In the genomic region with DNA sequence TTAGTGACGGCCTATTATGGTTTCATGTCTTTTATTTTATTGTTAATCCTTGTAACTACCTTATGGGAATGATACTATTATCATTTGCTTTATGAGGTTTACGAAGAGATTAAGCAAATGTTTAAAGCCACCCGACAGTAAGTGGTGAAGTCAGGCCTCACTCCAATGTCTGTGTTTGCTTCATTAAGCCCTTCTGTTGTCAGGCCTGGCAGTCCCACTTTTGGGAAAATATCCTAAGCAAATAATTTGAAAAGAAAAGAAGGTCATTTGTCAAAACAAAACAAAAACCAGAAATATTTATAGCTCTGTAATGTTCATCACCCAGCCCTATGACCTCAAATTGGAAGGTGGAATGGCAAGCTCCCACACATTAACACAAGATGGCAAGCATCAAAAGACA, we compare ENCODE assay signal across 24 cellular contexts. TPM values are rescaled to one million over a fixed set of nuclear protein-coding genes. Genes with fewer than 3 reads are reported as not detected.
A peak's percentile ranks its signal among the peaks of the same experiment; 100 is the strongest.
DNase-seq lines count a peak whose midpoint lies in the region; ATAC-seq lines count a peak whose summit lies in the region.
"Had no signal": no experiment of that assay in that cellular context is flagged by ENCODE, and none has a peak within 500 bp of the region (broad histone marks: within the 10 kb centered on the region; RNA-seq: fewer than 3 reads in every experiment).

No MANE protein-coding gene starts in this region.

- H3K4me1 Mint-ChIP-seq in memory B cell, result peaks cover 47% of the 10 kb centered on the region
- H3K4me1 Mint-ChIP-seq in activated naive CD8-positive, alpha-beta T cell treated with anti-CD3 and anti-CD28 coated beads for 36 hours, result peaks cover 28% of the 10 kb centered on the region

- H3K9me3 Mint-ChIP-seq in memory B cell, result no peaks in the 10 kb centered on the region
- no peaks in the 10 kb centered on the region for H3K9me3 Mint-ChIP-seq in activated naive CD8-positive, alpha-beta T cell treated with anti-CD3 and anti-CD28 coated beads for 36 hours
- H3K9me3 Mint-ChIP-seq: brain; CD4-positive, CD25-positive, alpha-beta regulatory T cell had no signal

- ATAC-seq in GM21717 (IDR thresholded peaks at IDR 0.05; ENCODE audit: unreplicated experiment) (peak; percentile 17), memory B cell (ENCODE audit: low read depth) (no peak)
- ATAC-seq: activated CD8-positive, alpha-beta memory T cell treated with anti-CD3 and anti-CD28 coated beads, Interleukin-2, amount 10 ng/mL, durations not matched to agents 7 days and 5 days; HCT116; left ventricle myocardium superior had no signal

- no peaks in the 10 kb centered on the region for H3K27me3 Mint-ChIP-seq in memory B cell
- H3K27me3 Mint-ChIP-seq in activated naive CD8-positive, alpha-beta T cell treated with anti-CD3 and anti-CD28 coated beads for 36 hours, result no peaks in the 10 kb centered on the region

- H3K4me3 Mint-ChIP-seq in memory B cell, result peak overlapping the region; percentile 68
- H3K4me3 Mint-ChIP-seq in activated naive CD8-positive, alpha-beta T cell treated with anti-CD3 and anti-CD28 coated beads for 36 hours, result no peak overlapping the region
- H3K4me3 Mint-ChIP-seq: activated CD8-positive, alpha-beta memory T cell treated with anti-CD3 and anti-CD28 coated beads, Interleukin-2, amount 10 ng/mL, durations not matched to agents 7 days and 5 days; brain; CD4-positive, CD25-positive, alpha-beta regulatory T cell had no signal

- no peaks in the 10 kb centered on the region for H3K36me3 Mint-ChIP-seq in memory B cell
- no peaks in the 10 kb centered on the region for H3K36me3 Mint-ChIP-seq in activated naive CD8-positive, alpha-beta T cell treated with anti-CD3 and anti-CD28 coated beads for 36 hours
- H3K36me3 Mint-ChIP-seq: activated CD8-positive, alpha-beta memory T cell treated with anti-CD3 and anti-CD28 coated beads, Interleukin-2, amount 10 ng/mL, durations not matched to agents 7 days and 5 days; brain; CD4-positive, CD25-positive, alpha-beta regulatory T cell had no signal

- H3K27ac Mint-ChIP-seq in memory B cell, result peak overlapping the region; percentile 94
- no peak overlapping the region for H3K27ac Mint-ChIP-seq in activated naive CD8-positive, alpha-beta T cell treated with anti-CD3 and anti-CD28 coated beads for 36 hours
- H3K27ac Mint-ChIP-seq: activated CD8-positive, alpha-beta memory T cell treated with anti-CD3 and anti-CD28 coated beads, Interleukin-2, amount 10 ng/mL, durations not matched to agents 7 days and 5 days; brain; CD4-positive, CD25-positive, alpha-beta regulatory T cell had no signal

- DNase-seq in DMS153 (lab: John Stamatoyannopoulos, UW) (peak; percentile 46), DMS153 treated with DMSO at 0.1 percent for 48 hours (lab: John Stamatoyannopoulos, UW; ENCODE audit: unreplicated experiment) (no peak), NCI-H446 treated with DMSO at 0.1 percent for 48 hours (lab: John Stamatoyannopoulos, UW) (peak; percentile 22), memory B cell (ENCODE audit: low spot score in 2 of 2) (no peak), kidney tubule cell (ENCODE audit: low spot score) (no peak), OCI-M1 (lab: John Stamatoyannopoulos, UW) (no peak)
- DNase-seq in activated naive CD8-positive, alpha-beta T cell treated with anti-CD3 and anti-CD28 coated beads for 36 hours, result no peak
- DNase-seq: activated CD4-positive, alpha-beta T cell treated with anti-CD3 and anti-CD28 coated beads, Interleukin-2, amount 50 U/mL, for 1 hour; activated CD8-positive, alpha-beta memory T cell treated with anti-CD3 and anti-CD28 coated beads, Interleukin-2, amount 10 ng/mL, durations not matched to agents 7 days and 5 days; activated naive CD4-positive, alpha-beta T cell treated with Interleukin-2 at 50 U/mL for 16 hours; activated T-cell treated with anti-CD3 and anti-CD28 coated beads, Interleukin-2, amount 50 U/mL, for 48 hours; CD4-positive, CD25-positive, alpha-beta regulatory T cell; effector CD4-positive, alpha-beta T cell; EL; left ventricle myocardium superior; NCI-H1694; sigmoid colon; stimulated activated CD4-positive, alpha-beta T cell treated with anti-CD3 and anti-CD28 coated beads, Interleukin-4, amount 100 ng/mL, for 4 hours; stimulated activated naive CD4-positive, alpha-beta T cell; T1000; testis had no signal

RNA-seq across cellular contexts. Expression of gene USP24, which starts 40.7 kb away (rescaled TPM):
- total RNA-seq in activated naive CD8-positive, alpha-beta T cell treated with anti-CD3 and anti-CD28 coated beads for 36 hours, result 10 to 100 TPM; 44.4 to 51.2 TPM

Comparison
In these comparisons a context has a peak if more than half of its experiments do, and no peak if none do; other contexts are left out.
1. DNase-seq: peak in DMS153 (single experiment) and NCI-H446 treated with DMSO at 0.1 percent for 48 hours (single experiment); none in DMS153 treated with DMSO at 0.1 percent for 48 hours (single experiment), memory B cell (0 of 2), kidney tubule cell (single experiment), OCI-M1 (single experiment) and activated naive CD8-positive, alpha-beta T cell treated with anti-CD3 and anti-CD28 coated beads for 36 hours (single experiment).